Comparison of ENCODE assay signal across 1 cellular context in genomic region chr19:891421-892200, GRCh38.
A peak's percentile ranks its signal among the peaks of the same experiment; 100 is the strongest.
TF ChIP-seq lines count a peak whose summit lies in the region.

No MANE protein-coding gene starts in this region.

TF ChIP-seq in HepG2, 621 proteins besides CTCF, POLR2A, EP300 and RAD21:
- 0 out of 2 replicates have a peak, but pooled peaks have one; percentile 49 for TF ChIP-seq RBFOX2 (IDR thresholded peaks at IDR 0.05; ENCODE audit: low read depth, low read length)
